In the genomic region with DNA sequence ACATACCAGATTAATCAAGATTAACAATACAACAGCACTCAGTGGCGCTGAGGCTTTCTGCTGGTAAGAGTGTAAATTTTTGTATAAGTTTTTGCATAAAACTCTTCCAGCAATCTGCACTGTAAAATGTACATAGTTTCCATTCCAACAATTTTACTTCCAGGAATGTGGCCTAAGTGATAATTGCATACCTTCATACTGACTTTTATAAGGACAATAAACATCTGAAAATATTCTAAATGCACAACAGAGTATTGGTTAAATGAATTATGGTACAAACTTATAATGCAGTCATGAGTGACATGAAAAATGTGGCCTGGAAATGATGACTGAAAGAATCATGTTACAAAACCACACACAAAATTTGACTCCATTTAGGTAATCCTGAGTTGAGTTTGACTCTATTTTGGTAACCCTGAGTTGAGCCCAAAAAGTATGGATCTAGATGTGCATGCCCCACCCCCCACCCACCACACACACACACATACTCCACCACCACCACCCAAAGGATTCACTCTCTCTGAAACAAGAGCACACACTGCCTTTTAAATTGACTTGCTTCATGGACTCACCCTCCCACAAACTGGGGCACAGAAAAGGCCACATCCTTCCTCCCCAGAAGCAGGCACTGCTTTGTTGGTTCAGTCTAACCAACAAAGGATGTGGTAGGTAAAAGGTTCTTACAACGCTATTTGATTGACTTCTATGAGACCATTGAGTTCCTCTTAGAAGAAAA, we compare ENCODE assay signal across 8 cellular contexts.
DNase-seq lines count a peak whose midpoint lies in the region; ATAC-seq and TF ChIP-seq lines count a peak whose summit lies in the region.

No MANE protein-coding gene starts in this region.

- no peak overlapping the region for H3K4me3 Mint-ChIP-seq in nephron

- H3K4me3 ChIP-seq in DND-41 (ENCODE audit: low read depth in 1 of 2, low read length in 2 of 2): no peak overlapping the region

- no peaks in the 10 kb centered on the region for H3K36me3 ChIP-seq in DND-41 (ENCODE audit: insufficient read depth, low read length)

- H3K9me3 Mint-ChIP-seq in nephron: no peaks in the 10 kb centered on the region

- peaks cover 40% of the 10 kb centered on the region for H3K36me3 Mint-ChIP-seq in nephron (ENCODE audit: low read depth)

- peak; percentile 99 for ATAC-seq in DND-41 (ENCODE audit: insufficient read depth, low read depth)
- ATAC-seq in GM21717 (IDR thresholded peaks at IDR 0.05; ENCODE audit: unreplicated experiment): peak; percentile 39

- no peaks in the 10 kb centered on the region for H3K27me3 ChIP-seq in DND-41 (ENCODE audit: insufficient read depth, low read length, poor library complexity)

- H3K79me2 ChIP-seq in DND-41 (ENCODE audit: insufficient read depth, low read length): no peaks in the 10 kb centered on the region

- no peak overlapping the region for H3K27ac ChIP-seq in DND-41 (ENCODE audit: low read length)

- no peak overlapping the region for H3K9ac ChIP-seq in DND-41 (ENCODE audit: low read depth, low read length)

- H3K27me3 Mint-ChIP-seq in nephron (ENCODE audit: low read depth): peaks cover 9% of the 10 kb centered on the region

- peak overlapping the region; percentile 48; the same call in 1 of the 2 replicates for H3K4me2 ChIP-seq in DND-41 (ENCODE audit: insufficient read depth, low read length)

- TF ChIP-seq CTCF in DND-41 (IDR thresholded peaks at IDR 0.05; ENCODE audit: borderline replicate concordance, extremely low read depth, low read length, poor library complexity, severe bottlenecking) (peak; percentile 37), nephron (IDR thresholded peaks at IDR 0.05; ENCODE audit: unreplicated experiment in 3 of 3) (no peak)

- peak; percentile 89 for DNase-seq in DND-41
- DNase-seq in NOMO-1 (lab: John Stamatoyannopoulos, UW; ENCODE audit: unreplicated experiment in 2 of 2): peak; percentile 44 to 73
- peak; percentile 32 to 37 for DNase-seq in activated T-helper 1 cell treated with anti-CD3 and anti-CD28 coated beads, Interleukin-2, amount 50 U/mL, for 16 hours (ENCODE audit: low read depth in 1 of 2, low spot score in 1 of 2)
- no peak for DNase-seq in NCI-H1436 treated with DMSO at 0.1 percent for 48 hours (lab: John Stamatoyannopoulos, UW)
- no peak for DNase-seq in NCI-H2171 treated with DMSO at 0.1 percent for 48 hours (lab: John Stamatoyannopoulos, UW)
- no peak for DNase-seq in OCI-M2 (lab: John Stamatoyannopoulos, UW; ENCODE audit: unreplicated experiment)

- H4K20me1 ChIP-seq in DND-41 (ENCODE audit: insufficient read depth, low read length): peaks cover 6% of the 10 kb centered on the region; the same call in 1 of the 2 replicates

- H3K9me3 ChIP-seq in DND-41 (ENCODE audit: insufficient read depth, low read length, severe bottlenecking): no peaks in the 10 kb centered on the region

- H3K4me1 Mint-ChIP-seq in nephron: peaks cover 35% of the 10 kb centered on the region

- peak overlapping the region; percentile 7 to 80 (median 67) for H3K27ac Mint-ChIP-seq in nephron

- no peak overlapping the region for H2AFZ ChIP-seq in DND-41 (ENCODE audit: low read depth, low read length)

- peaks cover 33% of the 10 kb centered on the region for H3K4me1 ChIP-seq in DND-41 (ENCODE audit: insufficient read depth, low read length)

Comparison
In these comparisons a context has a peak if more than half of its experiments do, and no peak if none do; other contexts are left out.
1. DNase-seq: peak in DND-41 (single experiment), NOMO-1 (2 of 2) and activated T-helper 1 cell treated with anti-CD3 and anti-CD28 coated beads, Interleukin-2, amount 50 U/mL, for 16 hours (2 of 2); none in NCI-H1436 treated with DMSO at 0.1 percent for 48 hours (single experiment), NCI-H2171 treated with DMSO at 0.1 percent for 48 hours (single experiment) and OCI-M2 (single experiment).